ENCODE assay signal across 8 cellular contexts in the genomic region with DNA sequence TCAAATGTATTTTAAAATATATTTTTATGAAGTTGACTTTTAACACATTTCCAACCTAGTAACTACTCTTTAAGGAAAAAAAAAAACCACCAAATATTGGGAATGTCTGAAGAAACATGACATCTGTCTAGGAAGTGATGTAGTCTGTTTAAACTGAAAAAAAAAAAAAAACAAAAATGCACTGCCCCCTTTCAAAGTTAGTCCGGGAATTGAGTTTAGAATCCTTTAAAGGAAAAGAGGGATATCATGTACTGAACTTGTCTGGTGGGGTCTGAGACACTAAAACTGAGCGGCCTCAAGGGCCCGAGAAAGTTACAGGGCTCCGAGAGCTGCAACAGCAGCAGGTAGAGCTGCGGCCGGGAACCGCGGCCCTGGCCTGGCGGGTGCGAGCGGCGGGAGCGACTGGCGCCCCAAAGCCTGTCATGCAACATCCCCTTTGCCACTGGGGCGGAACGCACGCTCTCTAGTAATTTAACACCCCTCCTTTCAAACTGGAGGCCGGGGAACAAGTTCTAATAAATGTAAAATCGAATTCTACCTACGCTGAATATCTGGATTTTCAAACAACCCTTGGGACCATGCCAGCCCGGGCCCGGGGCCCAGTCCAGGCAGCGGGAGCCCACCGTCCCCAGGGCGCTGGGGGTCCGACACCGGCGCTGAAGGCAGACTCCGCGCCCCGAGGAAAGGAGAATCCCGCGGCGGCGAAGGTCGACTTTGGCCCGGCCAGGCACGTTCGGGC. TPM values are rescaled to one million over a fixed set of nuclear protein-coding genes. Genes with fewer than 3 reads are reported as not detected.
DNase-seq lines count a peak whose midpoint lies in the region; ATAC-seq and TF ChIP-seq lines count a peak whose summit lies in the region.

No MANE protein-coding gene starts in this region.

- H3K36me3 Mint-ChIP-seq in CD8-positive, alpha-beta T cell = peaks cover 2% of the 10 kb centered on the region
- H3K36me3 Mint-ChIP-seq in activated naive CD8-positive, alpha-beta T cell treated with anti-CD3 and anti-CD28 coated beads for 36 hours = peaks cover 17% of the 10 kb centered on the region

- intact Hi-C loops in CD8-positive, alpha-beta T cell (cut with DNase I, micrococcal nuclease) = loop anchor here (1.0 to 5.0 kb wide), 4 partner anchors 9 to 135 kb away; partner anchors contain the start of gene FDX1 (in 1 of the 2)
- intact Hi-C loops in heart right ventricle (cut with DNase I) = loop anchor here in 6 of 10 donors (2.0 to 10.0 kb wide), 9 partner anchors 43 to 139 kb away; partner anchors contain the start of gene FDX1 (in 3 of the 6)
- intact Hi-C loops in aorta (cut with DNase I) = loop anchor here (2.0 to 10.0 kb wide), 4 partner anchors 79 to 203 kb away; partner anchors contain the start of genes FDX1 (in 1 of the 2) and ZC3H12C (in 1 of the 2)

- peak overlapping the region; percentile 90 for H3K4me3 Mint-ChIP-seq in CD8-positive, alpha-beta T cell
- peak overlapping the region; percentile 94 for H3K4me3 Mint-ChIP-seq in activated naive CD8-positive, alpha-beta T cell treated with anti-CD3 and anti-CD28 coated beads for 36 hours

- H3K4me1 ChIP-seq in CD8-positive, alpha-beta T cell (ENCODE audit: insufficient read depth, low read length) = peaks cover 7% of the 10 kb centered on the region
- H3K4me1 ChIP-seq in heart right ventricle (peaks cover 4 to 58% (median 43%) of the 10 kb centered on the region in 9 donors), aorta (ENCODE audit: control insufficient read depth in 1 of 2, insufficient read depth in 2 of 2, low read length in 2 of 2) (no peaks in the 10 kb centered on the region)

- DNase-seq in CD8-positive, alpha-beta T cell = peak in 6 of 7 experiments; percentile 13 to 73 (median 50)
- DNase-seq in RWPE1 (ENCODE audit: low spot score) (peak; percentile 48), heart right ventricle (peak; percentile 38 to 48), pons (ENCODE audit: low spot score) (peak; percentile 54), aorta (peak; percentile 64 to 86)
- DNase-seq in activated naive CD8-positive, alpha-beta T cell treated with anti-CD3 and anti-CD28 coated beads for 36 hours = peak; percentile 64

- no peak for TF ChIP-seq CTCF in CD8-positive, alpha-beta T cell (IDR thresholded peaks at IDR 0.05)
- TF ChIP-seq CTCF in RWPE1 (conservative IDR thresholded peaks at IDR 0.05; ENCODE audit: low read depth) (no peak), heart right ventricle (IDR thresholded peaks at IDR 0.05) (no peak)

- H3K27me3 ChIP-seq in CD8-positive, alpha-beta T cell (ENCODE audit: insufficient read depth, low read length) = no peaks in the 10 kb centered on the region
- H3K27me3 ChIP-seq in heart right ventricle (no peaks in the 10 kb centered on the region), aorta (ENCODE audit: control insufficient read depth in 1 of 2, insufficient read depth in 2 of 2, low read length in 1 of 2) (no peaks in the 10 kb centered on the region)

- peak overlapping the region; percentile 42 for H3K27ac ChIP-seq in CD8-positive, alpha-beta T cell (ENCODE audit: low read depth, low read length)
- H3K27ac ChIP-seq in RWPE1 (peak overlapping the region; percentile 99), heart right ventricle (peak overlapping the region; percentile 89 to 99 (median 98)), aorta (ENCODE audit: low read depth in 1 of 2, low read length in 2 of 2) (peak overlapping the region; percentile 87 to 94)

- peak; percentile 58 for ATAC-seq in CD8-positive, alpha-beta T cell
- ATAC-seq in GM19463 (IDR thresholded peaks at IDR 0.05; ENCODE audit: unreplicated experiment) = peak; percentile 43
- peak; percentile 45 for ATAC-seq in HG03565 (IDR thresholded peaks at IDR 0.05; ENCODE audit: unreplicated experiment)
- ATAC-seq in heart right ventricle = peak; percentile 57 to 76 (median 66)
- ATAC-seq in aorta (ENCODE audit: low FRiP score) = peak; percentile 79

- no peaks in the 10 kb centered on the region for H3K9me3 ChIP-seq in CD8-positive, alpha-beta T cell (ENCODE audit: low read length)
- no peaks in the 10 kb centered on the region for H3K9me3 ChIP-seq in heart right ventricle
- H3K9me3 ChIP-seq in aorta (ENCODE audit: control insufficient read depth, low read length) = no peaks in the 10 kb centered on the region

- peak overlapping the region; percentile 27 for H3K27ac Mint-ChIP-seq in CD8-positive, alpha-beta T cell
- H3K27ac Mint-ChIP-seq in activated naive CD8-positive, alpha-beta T cell treated with anti-CD3 and anti-CD28 coated beads for 36 hours = peak overlapping the region; percentile 85

- CTCF ChIA-PET in CD8-positive, alpha-beta T cell (lab: Charles Lee) = no interaction called here
- CTCF ChIA-PET in RWPE1 (lab: Yijun Ruan, JAX) = interaction anchor here (0.7 to 1.0 kb wide), 2 partner anchors 72 to 74 kb away, joined by 3 read pairs; no protein-coding TSS in a partner anchor

- H3K4me3 ChIP-seq in CD8-positive, alpha-beta T cell (ENCODE audit: low read depth, low read length) = peak overlapping the region; percentile 86
- H3K4me3 ChIP-seq in heart right ventricle (peak overlapping the region; percentile 57 to 99 (median 86)), aorta (ENCODE audit: low read length in 2 of 2) (peak overlapping the region; percentile 74 to 96)

- no peaks in the 10 kb centered on the region for H3K36me3 ChIP-seq in CD8-positive, alpha-beta T cell (ENCODE audit: insufficient read depth, low read length)
- H3K36me3 ChIP-seq in heart right ventricle (no peaks in the 10 kb centered on the region), aorta (ENCODE audit: control insufficient read depth in 1 of 2, insufficient read depth in 2 of 2, low read length in 1 of 2) (no peaks in the 10 kb centered on the region)

- H3K9me3 Mint-ChIP-seq in CD8-positive, alpha-beta T cell = no peaks in the 10 kb centered on the region
- H3K9me3 Mint-ChIP-seq in activated naive CD8-positive, alpha-beta T cell treated with anti-CD3 and anti-CD28 coated beads for 36 hours = peaks cover 4% of the 10 kb centered on the region

- H3K4me1 Mint-ChIP-seq in CD8-positive, alpha-beta T cell (ENCODE audit: low read depth) = peaks cover 27% of the 10 kb centered on the region
- H3K4me1 Mint-ChIP-seq in activated naive CD8-positive, alpha-beta T cell treated with anti-CD3 and anti-CD28 coated beads for 36 hours = peaks cover 41% of the 10 kb centered on the region

- POLR2A ChIA-PET in CD8-positive, alpha-beta T cell (lab: Charles Lee) = no interaction called here
- POLR2A ChIA-PET in RWPE1 (lab: Yijun Ruan, JAX; ENCODE audit: low non-redundant PET) = no interaction called here

- H3K27me3 Mint-ChIP-seq in CD8-positive, alpha-beta T cell (ENCODE audit: low read depth) = no peaks in the 10 kb centered on the region
- H3K27me3 Mint-ChIP-seq in activated naive CD8-positive, alpha-beta T cell treated with anti-CD3 and anti-CD28 coated beads for 36 hours = no peaks in the 10 kb centered on the region

- 0% methylated on average over 36 to 39 of the region's 39 CpGs for WGBS in heart right ventricle, 2 donors
- 1% methylated on average over 36 to 39 of the region's 39 CpGs for WGBS in aorta, 2 donors

RNA-seq across cellular contexts. Expression of gene RDX, which starts 0.8 kb away (rescaled TPM):
- total RNA-seq in CD8-positive, alpha-beta T cell = 1 to 10 TPM; 7.7 to 7.9 TPM
- total RNA-seq in activated naive CD8-positive, alpha-beta T cell treated with anti-CD3 and anti-CD28 coated beads for 36 hours = 10 to 100 TPM; 33.7 to 35.6 TPM
- total RNA-seq in heart right ventricle (100 to 1,000 TPM; 105 to 140 (median 127) TPM), aorta (100 to 1,000 TPM; 110 to 144 TPM)
- polyA plus RNA-seq in heart right ventricle (10 to 100 TPM; 28.2 to 85.4 TPM), aorta (10 to 100 TPM; 22.6 to 32.7 TPM)

Comparison
In these comparisons a context has a peak if more than half of its experiments do, and no peak if none do; other contexts are left out.
1. Peak in every context shown above with its lines: DNase-seq, ATAC-seq, H3K4me3 ChIP-seq and H3K27ac ChIP-seq.
2. H3K27ac ChIP-seq: peak in every context shown above with its lines; median percentile 99 in RWPE1; 98 in heart right ventricle; 90 in aorta; 42 in CD8-positive, alpha-beta T cell.